17 cellular contexts compared by ENCODE assay signal in genomic region chr16:56316545-56316944, GRCh38.
"Had no signal": no experiment of that assay in that cellular context is flagged by ENCODE, and none has a peak within 500 bp of the region (broad histone marks: within the 10 kb centered on the region; RNA-seq: fewer than 3 reads in every experiment).

No MANE protein-coding gene starts in this region.

- H3K27ac ChIP-seq: brain microvascular endothelial cell, gastroesophageal sphincter, left lung, psoas muscle, spleen, thyroid gland had no signal

- DNase-seq: activated CD4-positive, alpha-beta T cell treated with anti-CD3 and anti-CD28 coated beads, Interleukin-2, amount 50 U/mL, for 1 hour; activated naive CD4-positive, alpha-beta T cell; activated naive CD8-positive, alpha-beta T cell treated with anti-CD3 and anti-CD28 coated beads, Interleukin-2, amount 10 ng/mL, durations not matched to agents 7 days and 5 days; activated T-cell treated with anti-CD3 and anti-CD28 coated beads for 4 hours; brain microvascular endothelial cell; islet precursor cell; mammary epithelial cell; mucosa of descending colon; naive thymus-derived CD8-positive, alpha-beta T cell; psoas muscle; sigmoid colon; stimulated activated CD4-positive, alpha-beta T cell treated with anti-CD3 and anti-CD28 coated beads, Interleukin-1b, Interleukin-23, amount 100 ng/mL, for 48 hours; thyroid gland had no signal

- H3K9me3 Mint-ChIP-seq: activated naive CD8-positive, alpha-beta T cell treated with anti-CD3 and anti-CD28 coated beads, Interleukin-2, amount 10 ng/mL, durations not matched to agents 7 days and 5 days; naive thymus-derived CD8-positive, alpha-beta T cell had no signal

- H3K4me3 ChIP-seq: gastroesophageal sphincter, left lung, mucosa of descending colon, psoas muscle, sigmoid colon, spleen, thyroid gland had no signal

- H3K27me3 Mint-ChIP-seq: activated naive CD8-positive, alpha-beta T cell treated with anti-CD3 and anti-CD28 coated beads, Interleukin-2, amount 10 ng/mL, durations not matched to agents 7 days and 5 days had no signal

- H3K27ac Mint-ChIP-seq: activated naive CD8-positive, alpha-beta T cell treated with anti-CD3 and anti-CD28 coated beads, Interleukin-2, amount 10 ng/mL, durations not matched to agents 7 days and 5 days had no signal

- H3K27me3 ChIP-seq: brain microvascular endothelial cell, gastroesophageal sphincter, sigmoid colon, thyroid gland had no signal

- ATAC-seq: activated CD4-positive, CD25-positive, alpha-beta regulatory T cell treated with anti-CD3 and anti-CD28 coated beads, Interleukin-2, amount 50 U/mL, for 24 hours; gastroesophageal sphincter; left lung; mucosa of descending colon; naive thymus-derived CD8-positive, alpha-beta T cell; psoas muscle had no signal

- H3K36me3 ChIP-seq: brain microvascular endothelial cell, gastroesophageal sphincter, left lung, sigmoid colon, spleen, thyroid gland had no signal

- H3K36me3 Mint-ChIP-seq: activated naive CD8-positive, alpha-beta T cell treated with anti-CD3 and anti-CD28 coated beads, Interleukin-2, amount 10 ng/mL, durations not matched to agents 7 days and 5 days; naive thymus-derived CD8-positive, alpha-beta T cell had no signal

- H3K4me3 Mint-ChIP-seq: activated naive CD8-positive, alpha-beta T cell treated with anti-CD3 and anti-CD28 coated beads, Interleukin-2, amount 10 ng/mL, durations not matched to agents 7 days and 5 days had no signal
